Comparison of ENCODE assay signal across 3 cellular contexts in genomic region chr15:92672102-92672501, GRCh38.
TF ChIP-seq lines count a peak whose summit lies in the region.

No MANE protein-coding gene starts in this region.

TF ChIP-seq in GM12891, 5 proteins besides CTCF, POLR2A, EP300 and RAD21:
- no peak for TF ChIP-seq SPI1 (IDR thresholded peaks at IDR 0.05; ENCODE audit: low read depth, low read length)
- TF ChIP-seq POU2F2 (IDR thresholded peaks at IDR 0.05; ENCODE audit: low read depth, low read length), result no peak
- no peak for TF ChIP-seq POLR2AphosphoS5 (IDR thresholded peaks at IDR 0.05; ENCODE audit: low read depth, low read length)
- no peak for TF ChIP-seq TAF1 (IDR thresholded peaks at IDR 0.05; ENCODE audit: low read depth, low read length)
- no peak for TF ChIP-seq PAX5 (IDR thresholded peaks at IDR 0.05; ENCODE audit: insufficient read depth, low read length, severe bottlenecking)

TF ChIP-seq in SK-N-SH, 30 proteins besides CTCF, POLR2A, EP300 and RAD21:
- peak; percentile 60; the same call in 1 of the 2 replicates for TF ChIP-seq MXI1 (IDR thresholded peaks at IDR 0.05; ENCODE audit: low read depth, low read length)
- TF ChIP-seq GATA2 (CRISPR knock-in tag; IDR thresholded peaks at IDR 0.05), result peak; percentile 26; the same call in 1 of the 2 replicates
- TF ChIP-seq, protein P1, sequence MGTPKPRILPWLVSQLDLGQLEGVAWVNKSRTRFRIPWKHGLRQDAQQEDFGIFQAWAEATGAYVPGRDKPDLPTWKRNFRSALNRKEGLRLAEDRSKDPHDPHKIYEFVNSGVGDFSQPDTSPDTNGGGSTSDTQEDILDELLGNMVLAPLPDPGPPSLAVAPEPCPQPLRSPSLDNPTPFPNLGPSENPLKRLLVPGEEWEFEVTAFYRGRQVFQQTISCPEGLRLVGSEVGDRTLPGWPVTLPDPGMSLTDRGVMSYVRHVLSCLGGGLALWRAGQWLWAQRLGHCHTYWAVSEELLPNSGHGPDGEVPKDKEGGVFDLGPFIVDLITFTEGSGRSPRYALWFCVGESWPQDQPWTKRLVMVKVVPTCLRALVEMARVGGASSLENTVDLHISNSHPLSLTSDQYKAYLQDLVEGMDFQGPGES (IDR thresholded peaks at IDR 0.05; ENCODE audit: low read depth, low read length), result no peak

TF ChIP-seq in K562, 482 proteins besides CTCF, POLR2A, EP300 and RAD21:
- TF ChIP-seq ZNF830 (CRISPR knock-in tag; IDR thresholded peaks at IDR 0.05) (no peak), FOXM1 (IDR thresholded peaks at IDR 0.05; ENCODE audit: low read depth) (no peak), FOXM1 (CRISPR knock-in tag; IDR thresholded peaks at IDR 0.05; ENCODE audit: low read depth) (no peak), MEIS2 (IDR thresholded peaks at IDR 0.05; ENCODE audit: partially characterized antibody) (peak; percentile 46), TAL1 (IDR thresholded peaks at IDR 0.05) (no peak), CGGBP1 (CRISPR knock-in tag; IDR thresholded peaks at IDR 0.05) (no peak), SMARCA5 (IDR thresholded peaks at IDR 0.05) (no peak), PBX2 (CRISPR knock-in tag; IDR thresholded peaks at IDR 0.05; ENCODE audit: low read depth) (no peak), PBX2 (tag; conservative IDR thresholded peaks at IDR 0.05; ENCODE audit: low read depth) (peak; percentile 34; the same call in 1 of the 2 replicates)
- TF ChIP-seq, protein P2, sequence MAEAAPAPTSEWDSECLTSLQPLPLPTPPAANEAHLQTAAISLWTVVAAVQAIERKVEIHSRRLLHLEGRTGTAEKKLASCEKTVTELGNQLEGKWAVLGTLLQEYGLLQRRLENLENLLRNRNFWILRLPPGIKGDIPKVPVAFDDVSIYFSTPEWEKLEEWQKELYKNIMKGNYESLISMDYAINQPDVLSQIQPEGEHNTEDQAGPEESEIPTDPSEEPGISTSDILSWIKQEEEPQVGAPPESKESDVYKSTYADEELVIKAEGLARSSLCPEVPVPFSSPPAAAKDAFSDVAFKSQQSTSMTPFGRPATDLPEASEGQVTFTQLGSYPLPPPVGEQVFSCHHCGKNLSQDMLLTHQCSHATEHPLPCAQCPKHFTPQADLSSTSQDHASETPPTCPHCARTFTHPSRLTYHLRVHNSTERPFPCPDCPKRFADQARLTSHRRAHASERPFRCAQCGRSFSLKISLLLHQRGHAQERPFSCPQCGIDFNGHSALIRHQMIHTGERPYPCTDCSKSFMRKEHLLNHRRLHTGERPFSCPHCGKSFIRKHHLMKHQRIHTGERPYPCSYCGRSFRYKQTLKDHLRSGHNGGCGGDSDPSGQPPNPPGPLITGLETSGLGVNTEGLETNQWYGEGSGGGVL (CRISPR knock-in tag; IDR thresholded peaks at IDR 0.05), result no peak
- TF ChIP-seq, protein P3, sequence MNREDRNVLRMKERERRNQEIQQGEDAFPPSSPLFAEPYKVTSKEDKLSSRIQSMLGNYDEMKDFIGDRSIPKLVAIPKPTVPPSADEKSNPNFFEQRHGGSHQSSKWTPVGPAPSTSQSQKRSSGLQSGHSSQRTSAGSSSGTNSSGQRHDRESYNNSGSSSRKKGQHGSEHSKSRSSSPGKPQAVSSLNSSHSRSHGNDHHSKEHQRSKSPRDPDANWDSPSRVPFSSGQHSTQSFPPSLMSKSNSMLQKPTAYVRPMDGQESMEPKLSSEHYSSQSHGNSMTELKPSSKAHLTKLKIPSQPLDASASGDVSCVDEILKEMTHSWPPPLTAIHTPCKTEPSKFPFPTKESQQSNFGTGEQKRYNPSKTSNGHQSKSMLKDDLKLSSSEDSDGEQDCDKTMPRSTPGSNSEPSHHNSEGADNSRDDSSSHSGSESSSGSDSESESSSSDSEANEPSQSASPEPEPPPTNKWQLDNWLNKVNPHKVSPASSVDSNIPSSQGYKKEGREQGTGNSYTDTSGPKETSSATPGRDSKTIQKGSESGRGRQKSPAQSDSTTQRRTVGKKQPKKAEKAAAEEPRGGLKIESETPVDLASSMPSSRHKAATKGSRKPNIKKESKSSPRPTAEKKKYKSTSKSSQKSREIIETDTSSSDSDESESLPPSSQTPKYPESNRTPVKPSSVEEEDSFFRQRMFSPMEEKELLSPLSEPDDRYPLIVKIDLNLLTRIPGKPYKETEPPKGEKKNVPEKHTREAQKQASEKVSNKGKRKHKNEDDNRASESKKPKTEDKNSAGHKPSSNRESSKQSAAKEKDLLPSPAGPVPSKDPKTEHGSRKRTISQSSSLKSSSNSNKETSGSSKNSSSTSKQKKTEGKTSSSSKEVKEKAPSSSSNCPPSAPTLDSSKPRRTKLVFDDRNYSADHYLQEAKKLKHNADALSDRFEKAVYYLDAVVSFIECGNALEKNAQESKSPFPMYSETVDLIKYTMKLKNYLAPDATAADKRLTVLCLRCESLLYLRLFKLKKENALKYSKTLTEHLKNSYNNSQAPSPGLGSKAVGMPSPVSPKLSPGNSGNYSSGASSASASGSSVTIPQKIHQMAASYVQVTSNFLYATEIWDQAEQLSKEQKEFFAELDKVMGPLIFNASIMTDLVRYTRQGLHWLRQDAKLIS (CRISPR knock-in tag; IDR thresholded peaks at IDR 0.05), result no peak
- TF ChIP-seq, protein P4, sequence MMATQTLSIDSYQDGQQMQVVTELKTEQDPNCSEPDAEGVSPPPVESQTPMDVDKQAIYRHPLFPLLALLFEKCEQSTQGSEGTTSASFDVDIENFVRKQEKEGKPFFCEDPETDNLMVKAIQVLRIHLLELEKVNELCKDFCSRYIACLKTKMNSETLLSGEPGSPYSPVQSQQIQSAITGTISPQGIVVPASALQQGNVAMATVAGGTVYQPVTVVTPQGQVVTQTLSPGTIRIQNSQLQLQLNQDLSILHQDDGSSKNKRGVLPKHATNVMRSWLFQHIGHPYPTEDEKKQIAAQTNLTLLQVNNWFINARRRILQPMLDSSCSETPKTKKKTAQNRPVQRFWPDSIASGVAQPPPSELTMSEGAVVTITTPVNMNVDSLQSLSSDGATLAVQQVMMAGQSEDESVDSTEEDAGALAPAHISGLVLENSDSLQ (IDR thresholded peaks at IDR 0.05), result peak; percentile 54
- TF ChIP-seq, protein P5, sequence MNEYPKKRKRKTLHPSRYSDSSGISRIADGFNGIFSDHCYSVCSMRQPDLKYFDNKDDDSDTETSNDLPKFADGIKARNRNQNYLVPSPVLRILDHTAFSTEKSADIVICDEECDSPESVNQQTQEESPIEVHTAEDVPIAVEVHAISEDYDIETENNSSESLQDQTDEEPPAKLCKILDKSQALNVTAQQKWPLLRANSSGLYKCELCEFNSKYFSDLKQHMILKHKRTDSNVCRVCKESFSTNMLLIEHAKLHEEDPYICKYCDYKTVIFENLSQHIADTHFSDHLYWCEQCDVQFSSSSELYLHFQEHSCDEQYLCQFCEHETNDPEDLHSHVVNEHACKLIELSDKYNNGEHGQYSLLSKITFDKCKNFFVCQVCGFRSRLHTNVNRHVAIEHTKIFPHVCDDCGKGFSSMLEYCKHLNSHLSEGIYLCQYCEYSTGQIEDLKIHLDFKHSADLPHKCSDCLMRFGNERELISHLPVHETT (CRISPR knock-in tag; conservative IDR thresholded peaks at IDR 0.05 in 1 of 2, IDR thresholded peaks at IDR 0.05 in 1 of 2), result no peak
